ENCODE assay signal across 25 cellular contexts in the genomic region with DNA sequence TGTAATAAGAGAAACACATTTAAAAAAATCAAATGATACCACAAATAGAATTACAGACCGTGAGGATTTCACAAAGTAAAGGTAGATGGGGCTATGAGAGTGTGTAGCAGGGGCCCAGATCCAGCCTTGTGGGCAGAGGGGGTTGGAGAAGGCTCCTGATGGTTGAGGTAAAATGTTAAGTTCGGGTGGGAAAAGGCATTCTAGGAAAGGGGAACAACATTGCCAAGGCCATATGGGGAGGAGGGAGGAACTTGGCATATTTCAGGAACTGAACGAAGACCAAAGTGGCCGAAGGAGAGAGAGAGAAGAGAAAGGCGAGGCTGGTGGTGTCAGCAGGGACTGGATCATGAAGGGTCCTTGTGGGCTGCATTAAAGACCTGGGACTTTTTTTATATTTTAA.
A peak's percentile ranks its signal among the peaks of the same experiment; 100 is the strongest.
DNase-seq lines count a peak whose midpoint lies in the region; ATAC-seq and TF ChIP-seq lines count a peak whose summit lies in the region.
"Had no signal": no experiment of that assay in that cellular context is flagged by ENCODE, and none has a peak within 500 bp of the region (broad histone marks: within the 10 kb centered on the region; RNA-seq: fewer than 3 reads in every experiment).

No MANE protein-coding gene starts in this region.

- H3K9me3 Mint-ChIP-seq in H9 = peaks cover 7 to 16% of the 10 kb centered on the region in 2 experiments
- H3K9me3 Mint-ChIP-seq in activated T-helper 17 cell treated with anti-CD3 and anti-CD28 coated beads, Interleukin-2, amount 50 U/mL, for 72 hours = no peaks in the 10 kb centered on the region

- no peak overlapping the region for H3K18ac ChIP-seq in H9 (ENCODE audit: insufficient read length, low read depth, low read length)

- no peak overlapping the region for H3K14ac ChIP-seq in H9 (ENCODE audit: insufficient read depth, low read length)

- no peak overlapping the region for H3T11ph ChIP-seq in H9 (ENCODE audit: low read length)

- H3K4me1 ChIP-seq in H9 (ENCODE audit: insufficient read depth, low read length) = no peaks in the 10 kb centered on the region
- H3K4me1 ChIP-seq: transverse colon had no signal

- no peak overlapping the region for H2AFZ ChIP-seq in H9 (ENCODE audit: low read length)
- H2AFZ ChIP-seq: GM23248 had no signal

- no peak overlapping the region for H2AK5ac ChIP-seq in H9 (ENCODE audit: insufficient read length, low read length)

- DNase-seq in CD1c-positive myeloid dendritic cell (ENCODE audit: extremely low spot score) (peak; percentile 73), H9 (peak; percentile 5), mesenteric fat pad (ENCODE audit: low spot score) (peak; percentile 14), GM03348 (ENCODE audit: low spot score) (no peak)
- DNase-seq: activated effector memory CD4-positive, alpha-beta T cell treated with Interleukin-2 at 50 U/mL for 16 hours; brain microvascular endothelial cell; DMS 273 treated with DMSO at 0.1 percent for 48 hours; foreskin keratinocyte; GM23248; NCI-H1417; NCI-H446 treated with DMSO at 0.1 percent for 48 hours; Right ventricle myocardium superior; stimulated activated CD4-positive, alpha-beta T cell treated with anti-CD3 and anti-CD28 coated beads, Interleukin-4, amount 100 ng/mL, for 1 hour; transverse colon had no signal

- H4K5ac ChIP-seq in H9 (ENCODE audit: insufficient read length, low read depth, low read length) = no peak overlapping the region

- no peak overlapping the region for H3K4me2 ChIP-seq in H9 (ENCODE audit: insufficient read depth, insufficient read length, low read length)
- H3K4me2 ChIP-seq: smooth muscle cell had no signal

- no peak overlapping the region for H4K8ac ChIP-seq in H9 (replicated peaks; ENCODE audit: insufficient read length, low read depth, low read length)

- no peaks in the 10 kb centered on the region for H4K20me1 ChIP-seq in H9 (ENCODE audit: control insufficient read depth, insufficient read depth, insufficient read length)

- H3K36me3 Mint-ChIP-seq in H9 (ENCODE audit: insufficient read depth in 1 of 3, low read depth in 3 of 3) = peaks cover 22 to 27% (median 25%) of the 10 kb centered on the region in 3 experiments
- H3K36me3 Mint-ChIP-seq in activated T-helper 17 cell treated with anti-CD3 and anti-CD28 coated beads, Interleukin-2, amount 50 U/mL, for 72 hours (ENCODE audit: low read depth) = peaks cover 100% of the 10 kb centered on the region

- H3K79me1 ChIP-seq in H9 (ENCODE audit: insufficient read depth, low read depth, low read length, poor library complexity, severe bottlenecking) = no peaks in the 10 kb centered on the region

- WGBS in H9 (ENCODE audit: extremely low coverage, insufficient read length, low lambda C conversion rate) = no CpG with 5 or more reads among the region's 5 CpGs

- ATAC-seq in activated T-helper 17 cell treated with anti-CD3 and anti-CD28 coated beads, Interleukin-2, amount 50 U/mL, for 72 hours (replicated peaks) = no peak
- no peak for ATAC-seq in HG03095 (IDR thresholded peaks at IDR 0.05; ENCODE audit: unreplicated experiment)
- no peak for ATAC-seq in GM18909 (IDR thresholded peaks at IDR 0.05; ENCODE audit: poor library complexity, unreplicated experiment)
- no peak for ATAC-seq in GM21825 (IDR thresholded peaks at IDR 0.05; ENCODE audit: unreplicated experiment)
- ATAC-seq: esophagus mucosa; foreskin keratinocyte; left lobe of liver; naive thymus-derived CD4-positive, alpha-beta T cell had no signal

- H3K27ac Mint-ChIP-seq in H9 = peak overlapping the region in 1 of 3 experiments; percentile 72; a peak in 1 of 7 replicates
- H3K27ac Mint-ChIP-seq in activated T-helper 17 cell treated with anti-CD3 and anti-CD28 coated beads, Interleukin-2, amount 50 U/mL, for 72 hours = peak overlapping the region; percentile 64
- H3K27ac Mint-ChIP-seq: mesothelial cell of epicardium had no signal

- peaks cover 7% of the 10 kb centered on the region in 2 experiments for H3K4me1 Mint-ChIP-seq in H9
- H3K4me1 Mint-ChIP-seq in activated T-helper 17 cell treated with anti-CD3 and anti-CD28 coated beads, Interleukin-2, amount 50 U/mL, for 72 hours = peaks cover 9% of the 10 kb centered on the region
- H3K4me1 Mint-ChIP-seq: mesothelial cell of epicardium had no signal

- no peak overlapping the region for H3K23ac ChIP-seq in H9 (ENCODE audit: insufficient read length, low read depth, low read length)

- no peak overlapping the region for H2BK120ac ChIP-seq in H9 (ENCODE audit: low read depth, low read length, poor library complexity, severe bottlenecking)

- no peak overlapping the region for H3K56ac ChIP-seq in H9 (ENCODE audit: insufficient read length, low read depth, low read length)

- no peak overlapping the region for H2BK20ac ChIP-seq in H9 (ENCODE audit: low read depth, low read length, poor library complexity, severe bottlenecking)

- H3K9ac ChIP-seq in H9 (ENCODE audit: extremely low read depth, insufficient read length, low read length) = no peak overlapping the region
- H3K9ac ChIP-seq: GM23248 had no signal

- H3K27me3 ChIP-seq in H9 (ENCODE audit: insufficient read depth, low read length) = no peaks in the 10 kb centered on the region
- H3K27me3 ChIP-seq: brain microvascular endothelial cell, foreskin keratinocyte, transverse colon had no signal

- no peak overlapping the region for H2BK5ac ChIP-seq in H9 (ENCODE audit: insufficient read length, low read length)

- H3K79me2 ChIP-seq in H9 (ENCODE audit: insufficient read depth, low read length) = no peaks in the 10 kb centered on the region

- H3K23me2 ChIP-seq in H9 (ENCODE audit: insufficient read length, low read depth, low read length, poor library complexity, severe bottlenecking) = no peaks in the 10 kb centered on the region

- no peak overlapping the region for H2BK12ac ChIP-seq in H9 (ENCODE audit: insufficient read length, low read depth, low read length)

- no peak overlapping the region for H4K91ac ChIP-seq in H9 (ENCODE audit: insufficient read length, low read depth, low read length)

- H2BK15ac ChIP-seq in H9 (ENCODE audit: low read depth, low read length) = no peak overlapping the region

- H3K9me3 ChIP-seq in H9 (ENCODE audit: control insufficient read depth, low read depth, low read length) = no peaks in the 10 kb centered on the region
- H3K9me3 ChIP-seq: transverse colon had no signal

- H3K27ac ChIP-seq in H9 (ENCODE audit: insufficient read length, low read depth, low read length) = no peak overlapping the region
- H3K27ac ChIP-seq: brain microvascular endothelial cell, foreskin keratinocyte, GM23248, transverse colon had no signal

- H3K4ac ChIP-seq in H9 (ENCODE audit: low read depth, low read length) = no peak overlapping the region

- no peak for TF ChIP-seq CTCF in H9 (conservative IDR thresholded peaks at IDR 0.05)

- H3K27me3 Mint-ChIP-seq in H9 (ENCODE audit: low read depth) = no peaks in the 10 kb centered on the region
- no peaks in the 10 kb centered on the region for H3K27me3 Mint-ChIP-seq in activated T-helper 17 cell treated with anti-CD3 and anti-CD28 coated beads, Interleukin-2, amount 50 U/mL, for 72 hours
- H3K27me3 Mint-ChIP-seq: CD4-positive, alpha-beta T cell; naive thymus-derived CD4-positive, alpha-beta T cell; stimulated activated naive CD8-positive, alpha-beta T cell treated with anti-CD3 and anti-CD28 coated beads, Interleukin-15, Interleukin-2, amounts not matched to agents 100 ng/mL and 50 ng/mL, for 24 hours had no signal

- H3K4me3 Mint-ChIP-seq in H9 = no peak overlapping the region
- no peak overlapping the region for H3K4me3 Mint-ChIP-seq in activated T-helper 17 cell treated with anti-CD3 and anti-CD28 coated beads, Interleukin-2, amount 50 U/mL, for 72 hours
- H3K4me3 Mint-ChIP-seq: CD4-positive, alpha-beta T cell; mesothelial cell of epicardium; stimulated activated naive CD8-positive, alpha-beta T cell treated with anti-CD3 and anti-CD28 coated beads, Interleukin-15, Interleukin-2, amounts not matched to agents 100 ng/mL and 50 ng/mL, for 24 hours had no signal
